In the genomic region with DNA sequence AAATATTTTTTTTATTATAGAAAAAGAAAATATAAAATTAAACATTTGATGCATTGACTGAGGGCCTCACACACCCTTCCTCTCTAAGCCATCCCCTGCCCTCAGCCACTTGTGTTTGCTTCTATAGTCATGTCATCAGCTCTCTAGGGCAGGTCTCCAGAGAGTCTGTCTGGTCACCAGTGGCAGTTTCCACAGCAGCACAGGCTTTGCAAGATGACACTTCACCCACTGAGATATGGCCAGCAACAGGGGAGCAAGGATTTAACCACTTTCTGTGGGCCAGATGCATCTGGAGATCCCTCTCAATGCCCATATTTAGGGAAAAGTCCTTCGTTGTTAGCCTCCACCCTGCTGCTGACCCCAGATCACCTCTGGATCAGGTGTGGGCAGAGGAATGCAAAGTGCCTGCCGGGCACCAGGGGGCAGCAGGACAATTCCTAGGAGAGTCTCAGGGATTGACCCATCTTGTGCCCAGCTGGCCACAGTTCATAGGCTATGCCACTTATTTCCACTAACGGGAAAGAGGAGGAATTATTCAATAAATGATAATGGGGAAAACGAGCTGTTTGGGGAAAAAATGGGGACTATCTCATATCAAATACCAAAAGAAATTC, we compare ENCODE assay signal across 8 cellular contexts. TPM values are rescaled to one million over a fixed set of nuclear protein-coding genes. Genes with fewer than 3 reads are reported as not detected.
A peak's percentile ranks its signal among the peaks of the same experiment; 100 is the strongest.
DNase-seq lines count a peak whose midpoint lies in the region; ATAC-seq and TF ChIP-seq lines count a peak whose summit lies in the region.

No MANE protein-coding gene starts in this region.

- no peak overlapping the region for H3K4me2 ChIP-seq in HCT116 (ENCODE audit: low read length)

- H2AFZ ChIP-seq in HCT116 (ENCODE audit: low read depth, low read length, poor library complexity, severe bottlenecking), result no peak overlapping the region

- DNase-seq in CD4-positive, CD25-positive, alpha-beta regulatory T cell, result no peak
- DNase-seq in HCT116 (ENCODE audit: low read depth, low spot score) (peak; percentile 21), cardiac muscle cell (ENCODE audit: low read depth in 1 of 2, low spot score in 1 of 2) (peak; percentile 25 to 51), stomach (peak; percentile 72), dedifferentiated amniotic fluid mesenchymal stem cell (ENCODE audit: extremely low spot score) (no peak), HPDE6-E6E7 (ENCODE audit: extremely low spot score) (no peak), ureter (ENCODE audit: low spot score) (no peak)
- peak; percentile 3 to 10 for DNase-seq in activated CD4-positive, alpha-beta T cell treated with anti-CD3 and anti-CD28 coated beads, Interleukin-2, amount 50 U/mL, for 4 hours

- WGBS in stomach, 5 donors, result 21 to 52% (median 39%) methylated on average over 4 of the region's 4 CpGs

- no peaks in the 10 kb centered on the region for H3K9me2 ChIP-seq in HCT116 (ENCODE audit: insufficient read depth)

- H4K20me1 ChIP-seq in HCT116 (ENCODE audit: insufficient read depth), result no peaks in the 10 kb centered on the region

- peaks cover 6% of the 10 kb centered on the region for H3K36me3 Mint-ChIP-seq in CD4-positive, CD25-positive, alpha-beta regulatory T cell

- CTCF ChIA-PET in HCT116 (lab: Charles Lee), result interaction anchor here (0.7 to 3.0 kb wide), 17 partner anchors 8 to 1671 kb away, joined by 3 to 30 read pairs (median 4); no protein-coding TSS in a partner anchor

- no peak overlapping the region for H3K27ac ChIP-seq in CD4-positive, CD25-positive, alpha-beta regulatory T cell (ENCODE audit: insufficient read depth, low read length, poor library complexity, severe bottlenecking)
- H3K27ac ChIP-seq in HCT116 (ENCODE audit: low read depth, low read length) (no peak overlapping the region), cardiac muscle cell (no peak overlapping the region), stomach (no peak overlapping the region)

- H3K4me1 Mint-ChIP-seq in CD4-positive, CD25-positive, alpha-beta regulatory T cell, result peaks cover 6 to 31% (median 18%) of the 10 kb centered on the region in 4 donors

- peak in 2 of 3 experiments; percentile 80 to 88; a peak in 4 of 6 replicates for TF ChIP-seq CTCF in HCT116 (IDR thresholded peaks at IDR 0.05 in 2 of 3, conservative IDR thresholded peaks at IDR 0.05 in 1 of 3; ENCODE audit: borderline replicate concordance in 1 of 3, insufficient read depth in 1 of 3, low read depth in 2 of 3, low read length in 2 of 3)
- TF ChIP-seq CTCF in cardiac muscle cell (IDR thresholded peaks at IDR 0.05; ENCODE audit: low read depth, low read length), result peak; percentile 72
- peak in 5 of 7 experiments; percentile 50 to 88 (median 67) for TF ChIP-seq CTCF in stomach (IDR thresholded peaks at IDR 0.05)

- H3K27me3 ChIP-seq in CD4-positive, CD25-positive, alpha-beta regulatory T cell (ENCODE audit: control insufficient read depth, insufficient read depth, low read length), result no peaks in the 10 kb centered on the region
- H3K27me3 ChIP-seq in HCT116 (ENCODE audit: insufficient read depth, low read length) (no peaks in the 10 kb centered on the region), cardiac muscle cell (peaks cover 3% of the 10 kb centered on the region), stomach (no peaks in the 10 kb centered on the region)

- no peaks in the 10 kb centered on the region for H3K9me3 ChIP-seq in CD4-positive, CD25-positive, alpha-beta regulatory T cell (ENCODE audit: control insufficient read depth in 2 of 2, low read length in 2 of 2)
- H3K9me3 ChIP-seq in HCT116 (ENCODE audit: control insufficient read depth in 1 of 2, insufficient read depth in 1 of 2, low read depth in 1 of 2, low read length in 2 of 2) (no peaks in the 10 kb centered on the region), cardiac muscle cell (ENCODE audit: low read depth) (no peaks in the 10 kb centered on the region), stomach (no peaks in the 10 kb centered on the region)

- POLR2A ChIA-PET in HCT116 (lab: Charles Lee), result no interaction called here

- no peaks in the 10 kb centered on the region for H3K27me3 Mint-ChIP-seq in CD4-positive, CD25-positive, alpha-beta regulatory T cell

- H3K27ac Mint-ChIP-seq in CD4-positive, CD25-positive, alpha-beta regulatory T cell, result peak overlapping the region in 2 of 3 donors; percentile 62 to 74

- TF ChIP-seq EP300 in stomach (IDR thresholded peaks at IDR 0.05), result no peak

- peaks cover 0 to 3% (median 0%) of the 10 kb centered on the region in 7 donors for H3K9me3 Mint-ChIP-seq in CD4-positive, CD25-positive, alpha-beta regulatory T cell

- H3K9ac ChIP-seq in HCT116 (ENCODE audit: low read length), result no peak overlapping the region

- H3K79me2 ChIP-seq in HCT116 (ENCODE audit: insufficient read depth, low read length), result peaks cover 91% of the 10 kb centered on the region

- H3K36me3 ChIP-seq in CD4-positive, CD25-positive, alpha-beta regulatory T cell (ENCODE audit: control insufficient read depth, insufficient read depth, low read length), result peaks cover 3% of the 10 kb centered on the region
- 0 out of 4 replicates have a peak, but pooled peaks cover 0 to 4% of the 10 kb centered on the region in 2 experiments for H3K36me3 ChIP-seq in HCT116 (ENCODE audit: control insufficient read depth in 1 of 2, insufficient read depth in 2 of 2, low read length in 2 of 2)
- no peaks in the 10 kb centered on the region for H3K36me3 ChIP-seq in cardiac muscle cell
- H3K36me3 ChIP-seq in stomach, result no peaks in the 10 kb centered on the region

- ATAC-seq in CD4-positive, CD25-positive, alpha-beta regulatory T cell (ENCODE audit: low read depth in 2 of 2), result no peak
- peak; percentile 52 for ATAC-seq in HCT116

- H3K4me3 ChIP-seq in CD4-positive, CD25-positive, alpha-beta regulatory T cell (ENCODE audit: low read depth, low read length), result no peak overlapping the region
- H3K4me3 ChIP-seq in HCT116 (replicated peaks in 1 of 2; ENCODE audit: low read depth in 1 of 2, low read length in 2 of 2) (no peak overlapping the region), cardiac muscle cell (no peak overlapping the region), stomach (no peak overlapping the region)

- H3K4me3 Mint-ChIP-seq in CD4-positive, CD25-positive, alpha-beta regulatory T cell, result peak overlapping the region in 1 of 4 donors; percentile 27

- RAD21 ChIA-PET in HCT116 (lab: Charles Lee; ENCODE audit: low non-redundant PET in 1 of 2, low total read pairs in 2 of 2, uncharacterized antibody in 2 of 2, unreplicated experiment in 2 of 2), result interaction anchor here (1.2 to 1.9 kb wide), 3 partner anchors 84 to 108 kb away, joined by 4 to 11 read pairs (median 6); no protein-coding TSS in a partner anchor

- TF ChIP-seq RAD21 in HCT116 (IDR thresholded peaks at IDR 0.05; ENCODE audit: low read depth), result no peak

- intact Hi-C loops in HCT116 (cut with micrococcal nuclease), result loop anchor here (1.0 to 10.0 kb wide), 5 partner anchors 39 to 178 kb away; no protein-coding TSS in a partner anchor
- intact Hi-C loops in stomach (cut with DNase I; ENCODE audit: low total_unique reads), result loop anchor here (10.0 kb wide), 1 partner anchor 102 kb away; no protein-coding TSS in a partner anchor

- H3K4me1 ChIP-seq in CD4-positive, CD25-positive, alpha-beta regulatory T cell (ENCODE audit: control insufficient read depth, insufficient read depth, low read length, poor library complexity, severe bottlenecking), result peaks cover 9% of the 10 kb centered on the region
- H3K4me1 ChIP-seq in HCT116 (ENCODE audit: control insufficient read depth in 1 of 2, insufficient read depth in 2 of 2, low read length in 2 of 2) (peaks cover 27 to 42% of the 10 kb centered on the region in 2 experiments), cardiac muscle cell (ENCODE audit: low read depth) (no peaks in the 10 kb centered on the region), stomach (peaks cover 11 to 44% (median 33%) of the 10 kb centered on the region in 4 donors)

- BruUV-seq in HCT116 (replicated peaks; lab: Mats Ljungman, UMichigan), result no TSS peak

- TF ChIP-seq POLR2A in HCT116 (IDR thresholded peaks at IDR 0.05; ENCODE audit: borderline replicate concordance, extremely low read depth, insufficient read depth, insufficient read length), result no peak
- no peak for TF ChIP-seq POLR2A in stomach (IDR thresholded peaks at IDR 0.05)

TF ChIP-seq in HCT116, 20 proteins besides CTCF, POLR2A, EP300 and RAD21:
- TF ChIP-seq YY1 (IDR thresholded peaks at IDR 0.05; ENCODE audit: extremely low read depth, insufficient replicate concordance, low read depth, low read length), result peak; percentile 29
- TF ChIP-seq, protein P1, sequence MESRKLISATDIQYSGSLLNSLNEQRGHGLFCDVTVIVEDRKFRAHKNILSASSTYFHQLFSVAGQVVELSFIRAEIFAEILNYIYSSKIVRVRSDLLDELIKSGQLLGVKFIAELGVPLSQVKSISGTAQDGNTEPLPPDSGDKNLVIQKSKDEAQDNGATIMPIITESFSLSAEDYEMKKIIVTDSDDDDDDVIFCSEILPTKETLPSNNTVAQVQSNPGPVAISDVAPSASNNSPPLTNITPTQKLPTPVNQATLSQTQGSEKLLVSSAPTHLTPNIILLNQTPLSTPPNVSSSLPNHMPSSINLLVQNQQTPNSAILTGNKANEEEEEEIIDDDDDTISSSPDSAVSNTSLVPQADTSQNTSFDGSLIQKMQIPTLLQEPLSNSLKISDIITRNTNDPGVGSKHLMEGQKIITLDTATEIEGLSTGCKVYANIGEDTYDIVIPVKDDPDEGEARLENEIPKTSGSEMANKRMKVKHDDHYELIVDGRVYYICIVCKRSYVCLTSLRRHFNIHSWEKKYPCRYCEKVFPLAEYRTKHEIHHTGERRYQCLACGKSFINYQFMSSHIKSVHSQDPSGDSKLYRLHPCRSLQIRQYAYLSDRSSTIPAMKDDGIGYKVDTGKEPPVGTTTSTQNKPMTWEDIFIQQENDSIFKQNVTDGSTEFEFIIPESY (IDR thresholded peaks at IDR 0.05; ENCODE audit: extremely low read depth, insufficient replicate concordance, low read length), result no peak
- no peak for TF ChIP-seq ZNF274 (IDR thresholded peaks at IDR 0.05; ENCODE audit: low read depth, low read length)
- no peak for TF ChIP-seq SP1 (IDR thresholded peaks at IDR 0.05; ENCODE audit: low read depth)

RNA-seq across cellular contexts. Expression of a gene that starts 4.8 kb away (rescaled TPM):
- total RNA-seq in CD4-positive, CD25-positive, alpha-beta regulatory T cell, result 13.2 TPM
- 1 to 10 TPM; 3.9 to 6.9 (median 5.9) TPM for polyA plus RNA-seq in CD4-positive, CD25-positive, alpha-beta regulatory T cell
- total RNA-seq in HCT116 (2021; ENCODE audit: unreplicated experiment) (26.3 TPM), cardiac muscle cell (2.0 and 5.0 TPM in 2 replicates), stomach (10 to 100 TPM; 29.0 to 87.2 (median 32.5) TPM), ureter (46.2 TPM)
- 6.6 and 9.0 TPM in 2 replicates for polyA plus RNA-seq in HCT116 (2012)
- polyA plus RNA-seq in cardiac muscle cell (1.6 and 2.4 TPM in 2 replicates), stomach (1 to 10 TPM; 1.5 to 4.9 (median 3.9) TPM)

Comparison
In these comparisons a context has a peak if more than half of its experiments do, and no peak if none do; other contexts are left out.
1. DNase-seq: peak in HCT116 (single experiment), activated CD4-positive, alpha-beta T cell treated with anti-CD3 and anti-CD28 coated beads, Interleukin-2, amount 50 U/mL, for 4 hours (2 of 2), cardiac muscle cell (2 of 2) and stomach (single experiment); none in CD4-positive, CD25-positive, alpha-beta regulatory T cell (0 of 3), dedifferentiated amniotic fluid mesenchymal stem cell (single experiment), HPDE6-E6E7 (single experiment) and ureter (single experiment).
2. Peak in every context shown above with its lines, with median percentiles within 50 percentile points of each other: CTCF ChIP-seq.